Comparison of ENCODE assay signal across 18 cellular contexts in the genomic region with DNA sequence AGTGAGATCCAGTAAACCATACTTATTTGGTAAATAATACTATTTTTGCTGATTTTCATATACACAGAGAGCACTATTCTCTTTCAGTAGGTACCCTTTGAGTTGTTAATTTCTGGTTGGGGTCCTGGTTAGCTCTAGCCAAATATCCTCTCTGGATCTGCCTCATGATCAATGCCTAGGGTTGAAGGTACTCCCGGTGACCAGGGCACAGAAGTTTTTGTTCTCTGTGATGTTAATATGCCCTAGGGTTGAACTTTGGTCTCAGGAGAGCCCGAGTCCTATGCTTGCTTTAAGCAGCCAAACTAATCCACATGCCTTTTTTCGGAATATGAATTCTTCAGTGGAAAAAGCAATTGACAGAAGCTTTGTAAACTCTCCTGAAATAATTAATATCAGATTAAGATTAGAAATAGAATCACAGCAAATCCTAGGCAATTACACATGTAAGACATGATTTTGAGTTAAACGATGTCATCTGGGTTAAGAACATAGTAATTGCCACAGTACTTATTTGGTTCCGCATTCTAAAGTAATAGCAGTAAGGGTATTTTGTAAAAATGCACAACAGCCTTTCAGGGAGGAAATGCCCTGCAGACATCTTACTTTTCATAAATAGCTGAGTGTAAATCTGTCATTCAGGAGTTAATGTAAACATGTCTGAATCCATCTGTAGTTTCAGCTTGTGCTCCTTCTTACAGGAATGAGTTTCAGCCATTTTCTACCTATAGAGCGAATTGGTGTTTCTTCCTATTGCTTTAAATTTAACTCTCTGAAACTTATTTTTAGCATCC. TPM values are rescaled to one million over a fixed set of nuclear protein-coding genes. Genes with fewer than 3 reads are reported as not detected.
A peak's percentile ranks its signal among the peaks of the same experiment; 100 is the strongest.
DNase-seq lines count a peak whose midpoint lies in the region; ATAC-seq and TF ChIP-seq lines count a peak whose summit lies in the region.
"Had no signal": no experiment of that assay in that cellular context is flagged by ENCODE, and none has a peak within 500 bp of the region (broad histone marks: within the 10 kb centered on the region; RNA-seq: fewer than 3 reads in every experiment).

No MANE protein-coding gene starts in this region.

- ATAC-seq in HG03039 (IDR thresholded peaks at IDR 0.05; ENCODE audit: unreplicated experiment): no peak
- ATAC-seq in GM21367 (IDR thresholded peaks at IDR 0.05; ENCODE audit: unreplicated experiment): no peak
- ATAC-seq: CD8-positive, alpha-beta T cell; Panc1; Right ventricle myocardium inferior had no signal

- H3K4me2 ChIP-seq in hepatocyte: peak overlapping the region; percentile 26
- H3K4me2 ChIP-seq in trophoblast cell (ENCODE audit: low read length): no peak overlapping the region

- H4K20me1 ChIP-seq in hepatocyte (ENCODE audit: insufficient read depth, poor library complexity, severe bottlenecking): no peaks in the 10 kb centered on the region

- H3K14ac ChIP-seq in trophoblast cell (ENCODE audit: low read length): no peak overlapping the region

- peak; percentile 69 to 82 for DNase-seq in NOMO-1 (lab: John Stamatoyannopoulos, UW; ENCODE audit: unreplicated experiment in 2 of 2)
- DNase-seq in hepatocyte (ENCODE audit: low spot score): no peak
- peak in 1 of 2 donors; percentile 61 for DNase-seq in trophoblast cell
- no peak for DNase-seq in SKM-1 (lab: John Stamatoyannopoulos, UW; ENCODE audit: unreplicated experiment)
- no peak for DNase-seq in NCI-H526 (lab: John Stamatoyannopoulos, UW)
- DNase-seq: ACHN; BE2C; CD8-positive, alpha-beta T cell; NCI-H1092; NCI-H2107; NCI-H226; NCI-H526 treated with DMSO at 0.1 percent for 48 hours; NK-92 treated with Interleukin-12 subunit alpha and Interleukin-12 subunit beta, amount 100 ng/mL, for 24 hours had no signal

- CTCF ChIA-PET in HEK293 (lab: Yijun Ruan, JAX): interaction anchor here (0.6 to 1.8 kb wide), 4 partner anchors 13 to 204 kb away, joined by 3 to 16 read pairs (median 4); no protein-coding TSS in a partner anchor

- no peak overlapping the region for H3K4me3 ChIP-seq in HEK293 (ENCODE audit: low read depth, low read length)
- no peak overlapping the region for H3K4me3 ChIP-seq in hepatocyte
- no peak overlapping the region for H3K4me3 ChIP-seq in trophoblast cell (ENCODE audit: low read depth, low read length)

- H4K12ac ChIP-seq in trophoblast cell (ENCODE audit: low read depth, low read length): no peak overlapping the region

- H3K9me3 ChIP-seq in HEK293 (ENCODE audit: control insufficient read depth, insufficient read depth, low read depth, low read length): no peaks in the 10 kb centered on the region
- no peaks in the 10 kb centered on the region for H3K9me3 ChIP-seq in hepatocyte (ENCODE audit: low read depth)
- H3K9me3 ChIP-seq in trophoblast cell (ENCODE audit: insufficient read depth, low read depth, low read length): no peaks in the 10 kb centered on the region
- H3K9me3 ChIP-seq: BE2C had no signal

- no peak overlapping the region for H3K27ac ChIP-seq in HEK293 (ENCODE audit: extremely low read depth, low read depth, low read length)
- no peak overlapping the region for H3K27ac ChIP-seq in hepatocyte
- no peak overlapping the region for H3K27ac ChIP-seq in trophoblast cell (ENCODE audit: low read depth, low read length)

- H2AFZ ChIP-seq in hepatocyte: no peak overlapping the region
- H2AFZ ChIP-seq in trophoblast cell (ENCODE audit: insufficient read depth, low read length, poor library complexity): no peak overlapping the region

- H4K8ac ChIP-seq in trophoblast cell (ENCODE audit: low read depth, low read length): no peak overlapping the region

- H3K4me1 ChIP-seq in HEK293 (ENCODE audit: control insufficient read depth, insufficient read depth, low read length) (peaks cover 9% of the 10 kb centered on the region; the same call in 1 of the 2 replicates), hepatocyte (ENCODE audit: insufficient read depth) (peaks cover 10% of the 10 kb centered on the region), trophoblast cell (ENCODE audit: control insufficient read depth in 1 of 2, insufficient read depth in 2 of 2, low read length in 2 of 2) (peaks cover 10 to 22% of the 10 kb centered on the region in 2 experiments)
- H3K4me1 ChIP-seq: BE2C had no signal

- no peak overlapping the region for H2AK5ac ChIP-seq in trophoblast cell (ENCODE audit: low read length)

- peak overlapping the region; percentile 23 for H2BK5ac ChIP-seq in trophoblast cell (ENCODE audit: low read depth, low read length, poor library complexity)

- H3K79me2 ChIP-seq in hepatocyte (no peaks in the 10 kb centered on the region), trophoblast cell (ENCODE audit: control insufficient read depth, insufficient read depth, low read length, poor library complexity) (peaks cover 11% of the 10 kb centered on the region)

- WGBS in hepatocyte (ENCODE audit: low lambda C conversion rate, missing lambda C conversion rate): 40% methylated on average over 6 of the region's 6 CpGs
- WGBS in trophoblast cell (ENCODE audit: extremely low coverage, insufficient coverage, insufficient read length): no CpG with 5 or more reads among the region's 6 CpGs

- TF ChIP-seq CTCF in HEK293 (tag by site-specific recombination; IDR thresholded peaks at IDR 0.05): no peak
- TF ChIP-seq CTCF in hepatocyte (IDR thresholded peaks at IDR 0.05; ENCODE audit: poor library complexity): no peak

- H3K27me3 ChIP-seq in hepatocyte: no peaks in the 10 kb centered on the region
- no peaks in the 10 kb centered on the region for H3K27me3 ChIP-seq in trophoblast cell (ENCODE audit: insufficient read depth, low read length)
- H3K27me3 ChIP-seq: BE2C had no signal

- peaks cover 4% of the 10 kb centered on the region for H3K79me1 ChIP-seq in trophoblast cell (ENCODE audit: low read length)

- H3K18ac ChIP-seq in trophoblast cell (ENCODE audit: low read length): peak overlapping the region; percentile 50

- no peaks in the 10 kb centered on the region for H3K9me2 ChIP-seq in hepatocyte (replicated peaks; ENCODE audit: insufficient read depth)

- no peak overlapping the region for H4K91ac ChIP-seq in trophoblast cell (ENCODE audit: low read depth, low read length)

- H3K36me3 ChIP-seq in HEK293 (ENCODE audit: control insufficient read depth in 2 of 2, insufficient read depth in 1 of 2, low read length in 2 of 2) (no peaks in the 10 kb centered on the region), hepatocyte (replicated peaks; ENCODE audit: insufficient read depth, low read depth) (no peaks in the 10 kb centered on the region), trophoblast cell (ENCODE audit: control insufficient read depth in 1 of 2, insufficient read depth in 2 of 2, low read length in 2 of 2) (peaks cover 2 to 8% of the 10 kb centered on the region in 2 experiments)
- H3K36me3 ChIP-seq: BE2C had no signal

- H2BK120ac ChIP-seq in trophoblast cell (ENCODE audit: insufficient read depth, low read length, poor library complexity): no peak overlapping the region

- H3K23ac ChIP-seq in trophoblast cell (ENCODE audit: low read length): no peak overlapping the region

- H2BK12ac ChIP-seq in trophoblast cell (ENCODE audit: low read length): peak overlapping the region; percentile 72

- H3K4ac ChIP-seq in trophoblast cell (ENCODE audit: low read depth, low read length): peak overlapping the region; percentile 84

- POLR2A ChIA-PET in HEK293 (lab: Yijun Ruan, JAX): no interaction called here

- H3K9ac ChIP-seq in trophoblast cell (ENCODE audit: low read length): no peak overlapping the region

TF ChIP-seq in HEK293, 187 proteins besides CTCF, POLR2A, EP300 and RAD21 (continues in another document):
- TF ChIP-seq, protein P1, sequence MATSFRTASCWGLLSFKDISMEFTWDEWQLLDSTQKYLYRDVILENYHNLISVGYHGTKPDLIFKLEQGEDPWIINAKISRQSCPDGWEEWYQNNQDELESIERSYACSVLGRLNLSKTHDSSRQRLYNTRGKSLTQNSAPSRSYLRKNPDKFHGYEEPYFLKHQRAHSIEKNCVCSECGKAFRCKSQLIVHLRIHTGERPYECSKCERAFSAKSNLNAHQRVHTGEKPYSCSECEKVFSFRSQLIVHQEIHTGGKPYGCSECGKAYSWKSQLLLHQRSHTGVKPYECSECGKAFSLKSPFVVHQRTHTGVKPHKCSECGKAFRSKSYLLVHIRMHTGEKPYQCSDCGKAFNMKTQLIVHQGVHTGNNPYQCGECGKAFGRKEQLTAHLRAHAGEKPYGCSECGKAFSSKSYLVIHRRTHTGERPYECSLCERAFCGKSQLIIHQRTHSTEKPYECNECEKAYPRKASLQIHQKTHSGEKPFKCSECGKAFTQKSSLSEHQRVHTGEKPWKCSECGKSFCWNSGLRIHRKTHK (tag by site-specific recombination; IDR thresholded peaks at IDR 0.05): no peak
- TF ChIP-seq, protein P2, sequence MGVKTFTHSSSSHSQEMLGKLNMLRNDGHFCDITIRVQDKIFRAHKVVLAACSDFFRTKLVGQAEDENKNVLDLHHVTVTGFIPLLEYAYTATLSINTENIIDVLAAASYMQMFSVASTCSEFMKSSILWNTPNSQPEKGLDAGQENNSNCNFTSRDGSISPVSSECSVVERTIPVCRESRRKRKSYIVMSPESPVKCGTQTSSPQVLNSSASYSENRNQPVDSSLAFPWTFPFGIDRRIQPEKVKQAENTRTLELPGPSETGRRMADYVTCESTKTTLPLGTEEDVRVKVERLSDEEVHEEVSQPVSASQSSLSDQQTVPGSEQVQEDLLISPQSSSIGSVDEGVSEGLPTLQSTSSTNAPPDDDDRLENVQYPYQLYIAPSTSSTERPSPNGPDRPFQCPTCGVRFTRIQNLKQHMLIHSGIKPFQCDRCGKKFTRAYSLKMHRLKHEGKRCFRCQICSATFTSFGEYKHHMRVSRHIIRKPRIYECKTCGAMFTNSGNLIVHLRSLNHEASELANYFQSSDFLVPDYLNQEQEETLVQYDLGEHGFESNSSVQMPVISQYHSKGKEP (tag by site-specific recombination; IDR thresholded peaks at IDR 0.05): peak; percentile 60; the same call in 1 of the 2 replicates
- TF ChIP-seq ZNF658 (tag by site-specific recombination; IDR thresholded peaks at IDR 0.05): no peak

RNA-seq across cellular contexts. Expression of a gene that starts 10.1 kb away (rescaled TPM):
- 8.7 and 20.7 TPM in 2 replicates for total RNA-seq in hepatocyte
- 12.3 and 13.7 TPM in 2 replicates for polyA plus RNA-seq in hepatocyte
- polyA plus RNA-seq in trophoblast cell (2013): 39.1 and 39.9 TPM in 2 replicates

RNA-seq across cellular contexts. Expression of a gene that starts 58.3 kb away (rescaled TPM):
- 26.2 and 36.6 TPM in 2 replicates for total RNA-seq in hepatocyte
- 36.3 and 36.4 TPM in 2 replicates for polyA plus RNA-seq in hepatocyte
- 184 and 205 TPM in 2 replicates for polyA plus RNA-seq in trophoblast cell (2013)

Comparison
In these comparisons a context has a peak if more than half of its experiments do, and no peak if none do; other contexts are left out.
1. DNase-seq: peak in NOMO-1 (2 of 2); none in hepatocyte (single experiment), SKM-1 (single experiment) and NCI-H526 (0 of 2).